Comparison of ENCODE assay signal across 27 cellular contexts in the genomic region with DNA sequence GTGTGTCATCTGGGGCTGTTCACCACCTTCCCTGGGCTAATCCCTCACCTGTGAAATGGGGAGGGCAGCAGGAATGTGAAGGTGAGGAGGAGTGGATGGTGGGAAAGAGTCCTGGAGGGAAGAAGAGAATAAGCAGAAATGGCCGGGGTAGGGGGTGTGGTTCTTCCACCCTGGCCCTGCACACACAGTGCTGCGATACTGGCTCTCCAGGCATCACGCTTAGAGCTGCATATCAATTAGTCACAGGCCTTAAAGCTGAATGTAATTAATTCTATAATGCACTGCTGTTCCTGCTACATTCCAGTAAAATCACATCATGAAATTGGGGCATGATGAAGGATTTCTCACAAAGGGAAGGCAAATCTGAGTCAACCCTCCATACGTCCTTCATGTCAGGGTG.
DNase-seq lines count a peak whose midpoint lies in the region; ATAC-seq, FAIRE-seq and TF ChIP-seq lines count a peak whose summit lies in the region.
"Had no signal": no experiment of that assay in that cellular context is flagged by ENCODE, and none has a peak within 500 bp of the region (broad histone marks: within the 10 kb centered on the region; RNA-seq: fewer than 3 reads in every experiment).

No MANE protein-coding gene starts in this region.

- no peak overlapping the region for H3K56ac ChIP-seq in H1 (replicated peaks; ENCODE audit: insufficient read length, low read depth, low read length)

- no peaks in the 10 kb centered on the region for H3F3A ChIP-seq in GM23338 (replicated peaks; ENCODE audit: low read depth)

- peak overlapping the region; percentile 63; the same call in 1 of the 2 replicates for H2BK15ac ChIP-seq in H1 (ENCODE audit: low read length)

- peaks cover 4% of the 10 kb centered on the region; the same call in 1 of the 2 replicates for H3K23me2 ChIP-seq in H1 (ENCODE audit: low read depth, low read length)

- H3K27me3 ChIP-seq in CD8-positive, alpha-beta T cell (ENCODE audit: insufficient read depth, low read length) = no peaks in the 10 kb centered on the region
- H3K27me3 ChIP-seq in GM23338 (ENCODE audit: insufficient read depth) = no peaks in the 10 kb centered on the region
- no peaks in the 10 kb centered on the region for H3K27me3 ChIP-seq in H1 (replicated peaks in 1 of 4; ENCODE audit: control insufficient read depth in 3 of 4, extremely low read depth in 1 of 4, insufficient read depth in 3 of 4, low read length in 3 of 4)
- no peaks in the 10 kb centered on the region for H3K27me3 ChIP-seq in spleen (replicated peaks in 1 of 7)
- H3K27me3 ChIP-seq: SJSA1 had no signal

- no peaks in the 10 kb centered on the region for H3K36me3 ChIP-seq in CD8-positive, alpha-beta T cell (ENCODE audit: insufficient read depth, low read length)
- H3K36me3 ChIP-seq in GM23338 (ENCODE audit: insufficient read depth) = no peaks in the 10 kb centered on the region
- H3K36me3 ChIP-seq in H1 (ENCODE audit: control insufficient read depth in 2 of 4, insufficient read depth in 4 of 4, low read length in 3 of 4) = no peaks in the 10 kb centered on the region
- no peaks in the 10 kb centered on the region for H3K36me3 ChIP-seq in spleen
- H3K36me3 ChIP-seq: SJSA1 had no signal

- H3K79me2 ChIP-seq in GM23338 (replicated peaks; ENCODE audit: insufficient read depth) = no peaks in the 10 kb centered on the region
- no peaks in the 10 kb centered on the region for H3K79me2 ChIP-seq in H1 (ENCODE audit: control insufficient read depth in 1 of 2, insufficient read depth in 2 of 2, low read length in 2 of 2)

- H3K9ac ChIP-seq in H1 (replicated peaks in 1 of 4; ENCODE audit: extremely low read depth in 1 of 4, low read depth in 3 of 4, low read length in 3 of 4) = no peak overlapping the region

- no peak overlapping the region for H3K27ac ChIP-seq in CD8-positive, alpha-beta T cell (ENCODE audit: low read depth, low read length)
- no peak overlapping the region for H3K27ac ChIP-seq in GM23338 (ENCODE audit: low read depth)
- no peak overlapping the region for H3K27ac ChIP-seq in H1 (ENCODE audit: low read depth, low read length)
- H3K27ac ChIP-seq in spleen = no peak overlapping the region
- H3K27ac ChIP-seq: A549, C4-2B, SJSA1 had no signal

- intact Hi-C loops in CD8-positive, alpha-beta T cell (cut with DNase I, micrococcal nuclease) = no loop called here
- intact Hi-C loops in spleen (cut with DNase I; ENCODE audit: low total_unique reads) = no loop called here

- TF ChIP-seq POLR2A in H1 (IDR thresholded peaks at IDR 0.05; ENCODE audit: control extremely low read depth in 1 of 2, low read depth in 2 of 2, low read length in 2 of 2) (no peak), spleen (IDR thresholded peaks at IDR 0.05) (no peak)

- no peak overlapping the region for H3K4ac ChIP-seq in H1 (replicated peaks; ENCODE audit: insufficient read length, low read depth, low read length)

- no peak overlapping the region for H2AK5ac ChIP-seq in H1 (ENCODE audit: low read depth, low read length)

- 66% methylated on average over 4 of the region's 4 CpGs; no CpG with 5 or more reads in 1 of the 2 experiments for WGBS in H1 (ENCODE audit: extremely low coverage in 1 of 2, insufficient coverage in 1 of 2, insufficient read length in 1 of 2, insufficient replicate concordance in 2 of 2, low coverage in 1 of 2, low lambda C conversion rate in 2 of 2, missing lambda C conversion rate in 1 of 2), 2 experiments
- 49 to 81% (median 68%) methylated on average over 4 of the region's 4 CpGs for WGBS in spleen, 5 donors

- H4K8ac ChIP-seq in H1 (ENCODE audit: extremely low read depth, insufficient read depth, low read length) = no peak overlapping the region; the same call in 1 of the 2 replicates

- no peak overlapping the region for H2BK12ac ChIP-seq in H1 (ENCODE audit: low read depth, low read length)

- H3K9me3 ChIP-seq in CD8-positive, alpha-beta T cell (ENCODE audit: low read length) = no peaks in the 10 kb centered on the region
- H3K9me3 ChIP-seq in H1 (ENCODE audit: insufficient read depth in 2 of 2, low read depth in 1 of 2, low read length in 1 of 2) (no peaks in the 10 kb centered on the region), spleen (no peaks in the 10 kb centered on the region)
- H3K9me3 ChIP-seq: A549, SJSA1 had no signal

- DNase-seq in CD8-positive, alpha-beta T cell = no peak
- DNase-seq in GM23338 (ENCODE audit: low spot score) (no peak), H1 (ENCODE audit: low read depth in 1 of 2, low spot score in 2 of 2) (no peak), immature natural killer cell (no peak), spleen (no peak), activated T-cell treated with anti-CD3 and anti-CD28 coated beads for 4 hours (no peak)
- DNase-seq in activated CD4-positive, alpha-beta T cell treated with anti-CD3 and anti-CD28 coated beads for 48 hours = no peak
- DNase-seq: Calu3; DMS79 treated with DMSO at 0.1 percent for 48 hours; NCI-H1048; NCI-H1417; NCI-H1694; NCI-H2029 treated with DMSO at 0.1 percent for 48 hours; NCI-H2171; NCI-H345; NCI-H510A treated with DMSO at 0.1 percent for 48 hours; NCI-H82; NK-92 treated with Interleukin-12 subunit alpha and Interleukin-12 subunit beta, amount 100 ng/mL, for 24 hours; PC-3 had no signal

- H2BK20ac ChIP-seq in H1 (ENCODE audit: low read length) = no peak overlapping the region

- no peak overlapping the region for H3K18ac ChIP-seq in H1 (ENCODE audit: extremely low read depth, low read length)

- H3K9me3 Mint-ChIP-seq in CD8-positive, alpha-beta T cell = no peaks in the 10 kb centered on the region
- H3K9me3 Mint-ChIP-seq in GM23338 (no peaks in the 10 kb centered on the region; the same call in 2 of the 3 replicates), immature natural killer cell (no peaks in the 10 kb centered on the region)

- no peak for TF ChIP-seq EP300 in H1 (IDR thresholded peaks at IDR 0.05; ENCODE audit: borderline replicate concordance in 1 of 2, low read depth in 2 of 2, low read length in 2 of 2)

- TF ChIP-seq RAD21 in H1 (IDR thresholded peaks at IDR 0.05 in 1 of 2, conservative IDR thresholded peaks at IDR 0.05 in 1 of 2; ENCODE audit: low read depth in 2 of 2, low read length in 2 of 2) = no peak

- no peak overlapping the region for H2BK120ac ChIP-seq in H1 (replicated peaks; ENCODE audit: low read depth, low read length)

- peak overlapping the region; percentile 60; the same call in 1 of the 2 replicates for H2AFZ ChIP-seq in GM23338
- peak overlapping the region; percentile 44; the same call in 1 of the 2 replicates for H2AFZ ChIP-seq in H1 (ENCODE audit: low read length)

- no peak overlapping the region for H2BK5ac ChIP-seq in H1 (ENCODE audit: low read depth, low read length)

- no peak overlapping the region for H3K4me3 ChIP-seq in CD8-positive, alpha-beta T cell (ENCODE audit: low read depth, low read length)
- no peak overlapping the region for H3K4me3 ChIP-seq in GM23338
- no peak overlapping the region for H3K4me3 ChIP-seq in H1 (ENCODE audit: extremely low read depth in 1 of 4, insufficient read depth in 2 of 4, low read depth in 3 of 4, low read length in 4 of 4)
- no peak overlapping the region for H3K4me3 ChIP-seq in spleen
- H3K4me3 ChIP-seq: A549, SJSA1 had no signal

- no peaks in the 10 kb centered on the region for H3K27me3 Mint-ChIP-seq in CD8-positive, alpha-beta T cell (ENCODE audit: low read depth)
- H3K27me3 Mint-ChIP-seq in GM23338 (ENCODE audit: insufficient read depth, low read depth, poor library complexity) (peaks cover 1% of the 10 kb centered on the region), immature natural killer cell (ENCODE audit: low read depth in 3 of 3) (peaks cover 0 to 2% (median 0%) of the 10 kb centered on the region in 3 donors)
- H3K27me3 Mint-ChIP-seq: B cell had no signal

- no peak overlapping the region for H3K4me2 ChIP-seq in GM23338
- no peak overlapping the region for H3K4me2 ChIP-seq in H1 (ENCODE audit: insufficient read depth in 1 of 2, low read depth in 2 of 2, low read length in 2 of 2)
- H3K4me2 ChIP-seq: A549 had no signal

- CTCF ChIA-PET in CD8-positive, alpha-beta T cell (lab: Charles Lee) = no interaction called here
- CTCF ChIA-PET in H1 (lab: Charles Lee; ENCODE audit: partially characterized antibody) = interaction anchor here (0.6 kb wide), 1 partner anchor 311 kb away, joined by 4 read pairs; no protein-coding TSS in a partner anchor

- no peak for ATAC-seq in CD8-positive, alpha-beta T cell
- ATAC-seq in GM23338 (peak; percentile 60), HG03469 (IDR thresholded peaks at IDR 0.05; ENCODE audit: unreplicated experiment) (no peak)
- ATAC-seq: A549, HCT116, PC-3, Right ventricle myocardium inferior had no signal

- no peaks in the 10 kb centered on the region for H3K79me1 ChIP-seq in H1 (ENCODE audit: low read depth, low read length)

- POLR2A ChIA-PET in CD8-positive, alpha-beta T cell (lab: Charles Lee) = interaction anchor here (1.3 kb wide), 1 partner anchor 12 kb away, joined by 6 read pairs; no protein-coding TSS in a partner anchor
- POLR2A ChIA-PET in H1 (lab: Charles Lee; ENCODE audit: partially characterized antibody) = no interaction called here

- no peak overlapping the region for H4K91ac ChIP-seq in H1 (replicated peaks; ENCODE audit: insufficient read length, low read length)

- no peak for FAIRE-seq in H1 (lab: Jason Lieb, UNC)
- FAIRE-seq: A549, GM12892 had no signal

- H4K5ac ChIP-seq in H1 (ENCODE audit: insufficient read length, low read depth, low read length) = no peak overlapping the region

- no peaks in the 10 kb centered on the region for H3K36me3 Mint-ChIP-seq in CD8-positive, alpha-beta T cell
- no peaks in the 10 kb centered on the region for H3K36me3 Mint-ChIP-seq in GM23338 (ENCODE audit: low read depth)
- no peaks in the 10 kb centered on the region for H3K36me3 Mint-ChIP-seq in immature natural killer cell

- H3K9me2 ChIP-seq in GM23338 (ENCODE audit: insufficient read depth) = no peaks in the 10 kb centered on the region

- H3K14ac ChIP-seq in H1 (ENCODE audit: insufficient read length) = no peak overlapping the region

- TF ChIP-seq CTCF in CD8-positive, alpha-beta T cell (IDR thresholded peaks at IDR 0.05) = no peak
- TF ChIP-seq CTCF in GM23338 (conservative IDR thresholded peaks at IDR 0.05; ENCODE audit: low read depth in 2 of 2) = no peak
- no peak for TF ChIP-seq CTCF in H1 (IDR thresholded peaks at IDR 0.05; ENCODE audit: control extremely low read depth in 1 of 3, insufficient read depth in 1 of 3, low read depth in 1 of 3, low read length in 3 of 3)
- no peak for TF ChIP-seq CTCF in spleen (IDR thresholded peaks at IDR 0.05 in 8 of 11, conservative IDR thresholded peaks at IDR 0.05 in 3 of 11)

- peaks cover 59% of the 10 kb centered on the region for H3K4me1 Mint-ChIP-seq in CD8-positive, alpha-beta T cell (ENCODE audit: low read depth)
- H3K4me1 Mint-ChIP-seq in GM23338 (peaks cover 17% of the 10 kb centered on the region), immature natural killer cell (peaks cover 43 to 48% of the 10 kb centered on the region in 2 donors)
- H3K4me1 Mint-ChIP-seq: B cell had no signal

- peak overlapping the region; percentile 53 for H3K27ac Mint-ChIP-seq in CD8-positive, alpha-beta T cell
- H3K27ac Mint-ChIP-seq in GM23338 (no peak overlapping the region; the same call in 1 of the 2 replicates), immature natural killer cell (peak overlapping the region; percentile 8 to 80 (median 56))
- H3K27ac Mint-ChIP-seq: B cell had no signal

- H3K4me1 ChIP-seq in CD8-positive, alpha-beta T cell (ENCODE audit: insufficient read depth, low read length) = peaks cover 35% of the 10 kb centered on the region
- no peaks in the 10 kb centered on the region for H3K4me1 ChIP-seq in GM23338 (ENCODE audit: insufficient read depth)
- H3K4me1 ChIP-seq in H1 (replicated peaks in 1 of 4; ENCODE audit: control insufficient read depth in 3 of 4, insufficient read depth in 4 of 4, low read length in 3 of 4) = peaks cover 0 to 4% (median 1%) of the 10 kb centered on the region in 4 experiments; a peak in 3 of 7 replicates
- H3K4me1 ChIP-seq in spleen = peaks cover 0 to 11% (median 0%) of the 10 kb centered on the region in 6 donors
- H3K4me1 ChIP-seq: A549, SJSA1 had no signal

- no peak overlapping the region for H3K23ac ChIP-seq in H1 (ENCODE audit: insufficient read length)

- no peak overlapping the region for H3K4me3 Mint-ChIP-seq in CD8-positive, alpha-beta T cell
- H3K4me3 Mint-ChIP-seq in GM23338 (no peak overlapping the region), immature natural killer cell (peak overlapping the region in 4 of 5 donors; percentile 18 to 80 (median 50))
- H3K4me3 Mint-ChIP-seq: B cell had no signal

- H4K20me1 ChIP-seq in GM23338 (replicated peaks; ENCODE audit: insufficient read depth) = no peaks in the 10 kb centered on the region
- peaks cover 0 to 2% of the 10 kb centered on the region in 2 experiments for H4K20me1 ChIP-seq in H1 (replicated peaks in 1 of 2; ENCODE audit: control insufficient read depth in 1 of 2, insufficient read depth in 2 of 2, low read length in 2 of 2)

Comparison
In these comparisons a context has a peak if more than half of its experiments do, and no peak if none do; other contexts are left out.
1. H3K4me3 Mint-ChIP-seq: peak in immature natural killer cell (4 of 5); none in CD8-positive, alpha-beta T cell (single experiment) and GM23338 (single experiment).